Comparison of ENCODE assay signal across 9 cellular contexts in the genomic region with DNA sequence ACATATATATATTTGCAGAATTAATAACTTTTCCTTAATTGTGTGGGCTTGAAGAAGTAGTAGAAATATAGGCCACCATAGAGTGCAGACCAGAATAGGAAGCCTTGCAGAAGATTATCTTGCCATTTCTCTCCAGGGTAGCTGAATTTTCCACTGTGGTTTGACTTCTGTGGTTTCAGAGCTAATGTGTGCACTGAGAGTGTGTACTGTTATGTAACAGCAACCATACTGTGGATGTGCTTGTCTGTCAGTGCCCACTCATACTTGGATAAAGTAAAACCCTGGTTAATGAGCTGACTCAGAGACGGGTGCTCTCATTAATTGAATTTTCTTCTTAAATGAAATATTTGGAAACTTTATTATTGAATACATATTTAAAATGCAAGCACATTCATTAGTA. TPM values are rescaled to one million over a fixed set of nuclear protein-coding genes. Genes with fewer than 3 reads are reported as not detected.
DNase-seq lines count a peak whose midpoint lies in the region; ATAC-seq, FAIRE-seq and TF ChIP-seq lines count a peak whose summit lies in the region.
"Had no signal": no experiment of that assay in that cellular context is flagged by ENCODE, and none has a peak within 500 bp of the region (broad histone marks: within the 10 kb centered on the region; RNA-seq: fewer than 3 reads in every experiment).

No MANE protein-coding gene starts in this region.

- no peak for TF ChIP-seq CTCF in Caco-2 (IDR thresholded peaks at IDR 0.05; ENCODE audit: insufficient read depth in 1 of 2, low read depth in 1 of 2, low read length in 1 of 2, severe bottlenecking in 1 of 2, unreplicated experiment in 1 of 2)

- no TSS peak for BruUV-seq in Caco-2 (replicated peaks; lab: Mats Ljungman, UMichigan)

- no peak for FAIRE-seq in frontal cortex (lab: Jason Lieb, UNC)
- FAIRE-seq: islet of Langerhans had no signal

- POLR2A ChIA-PET in T-cell (lab: Charles Lee) (interaction anchor here (0.6 to 1.4 kb wide), 2 partner anchors 9 to 32 kb away, joined by 5 to 7 read pairs; no protein-coding TSS in a partner anchor), Caco-2 (lab: Charles Lee) (no interaction called here)

- no peak for DNase-seq in activated CD8-positive, alpha-beta memory T cell treated with anti-CD3 and anti-CD28 coated beads, Interleukin-2, amount 10 ng/mL, durations not matched to agents 7 days and 5 days
- no peak for DNase-seq in activated CD8-positive, alpha-beta memory T cell treated with anti-CD3 and anti-CD28 coated beads, Interleukin-2, amount 50 U/mL, for 4 hours
- DNase-seq in T-cell = peak in 2 of 34 experiments; percentile 22 to 24
- peak; percentile 83 for DNase-seq in renal cortical epithelial cell (ENCODE audit: low read depth)
- DNase-seq in Caco-2 = no peak
- DNase-seq in frontal cortex (ENCODE audit: low spot score in 2 of 2) = no peak
- DNase-seq in activated CD4-positive, alpha-beta T cell treated with anti-CD3 and anti-CD28 coated beads for 48 hours = no peak

- peak; percentile 58 for ATAC-seq in activated CD8-positive, alpha-beta memory T cell treated with anti-CD3 and anti-CD28 coated beads, Interleukin-2, amount 10 ng/mL, durations not matched to agents 7 days and 5 days
- ATAC-seq in HG02981 (IDR thresholded peaks at IDR 0.05; ENCODE audit: unreplicated experiment) (peak; percentile 95), T-cell (replicated peaks in 1 of 4) (peak; percentile 45 to 91 (median 80))

- H3K4me1 ChIP-seq in Caco-2 = no peaks in the 10 kb centered on the region

- no peak overlapping the region for H3K4me3 Mint-ChIP-seq in activated CD8-positive, alpha-beta memory T cell treated with anti-CD3 and anti-CD28 coated beads, Interleukin-2, amount 10 ng/mL, durations not matched to agents 7 days and 5 days
- no peak overlapping the region for H3K4me3 Mint-ChIP-seq in T-cell
- H3K4me3 Mint-ChIP-seq in Caco-2 (ENCODE audit: unreplicated experiment) = no peak overlapping the region

- peaks cover 18% of the 10 kb centered on the region for H3K27me3 Mint-ChIP-seq in activated CD8-positive, alpha-beta memory T cell treated with anti-CD3 and anti-CD28 coated beads, Interleukin-2, amount 10 ng/mL, durations not matched to agents 7 days and 5 days
- H3K27me3 Mint-ChIP-seq in T-cell (no peaks in the 10 kb centered on the region), Caco-2 (ENCODE audit: insufficient read depth, unreplicated experiment) (peaks cover 3% of the 10 kb centered on the region)

- H3K9me3 Mint-ChIP-seq in activated CD8-positive, alpha-beta memory T cell treated with anti-CD3 and anti-CD28 coated beads, Interleukin-2, amount 10 ng/mL, durations not matched to agents 7 days and 5 days (ENCODE audit: low read depth) = no peaks in the 10 kb centered on the region
- H3K9me3 Mint-ChIP-seq in T-cell = no peaks in the 10 kb centered on the region
- no peaks in the 10 kb centered on the region for H3K9me3 Mint-ChIP-seq in Caco-2 (ENCODE audit: unreplicated experiment)

- intact Hi-C loops in Caco-2 (cut with micrococcal nuclease; ENCODE audit: unreplicated experiment) = no loop called here

- H3K9me3 ChIP-seq in Caco-2 = no peaks in the 10 kb centered on the region

- peaks cover 4% of the 10 kb centered on the region for H3K4me1 Mint-ChIP-seq in activated CD8-positive, alpha-beta memory T cell treated with anti-CD3 and anti-CD28 coated beads, Interleukin-2, amount 10 ng/mL, durations not matched to agents 7 days and 5 days
- H3K4me1 Mint-ChIP-seq in T-cell (peaks cover 22 to 52% (median 40%) of the 10 kb centered on the region in 3 donors), Caco-2 (ENCODE audit: low read depth, unreplicated experiment) (no peaks in the 10 kb centered on the region)

- CTCF ChIA-PET in activated CD8-positive, alpha-beta memory T cell treated with anti-CD3 and anti-CD28 coated beads, Interleukin-2, amount 10 ng/mL, durations not matched to agents 7 days and 5 days (lab: Charles Lee) = interaction anchor here (1.7 kb wide), 1 partner anchor 9 kb away, joined by 6 read pairs; no protein-coding TSS in a partner anchor
- CTCF ChIA-PET in T-cell (lab: Charles Lee) (interaction anchor here in 1 of 2 donors (0.9 to 1.3 kb wide), 4 partner anchors 9 to 84 kb away, joined by 3 to 6 read pairs (median 3); no protein-coding TSS in a partner anchor), Caco-2 (lab: Charles Lee) (no interaction called here)

- H3K4me3 ChIP-seq in Caco-2 (ENCODE audit: low read depth, low read length) = no peak overlapping the region

- H3K36me3 Mint-ChIP-seq in activated CD8-positive, alpha-beta memory T cell treated with anti-CD3 and anti-CD28 coated beads, Interleukin-2, amount 10 ng/mL, durations not matched to agents 7 days and 5 days = peaks cover 2% of the 10 kb centered on the region
- H3K36me3 Mint-ChIP-seq in T-cell (no peaks in the 10 kb centered on the region), Caco-2 (ENCODE audit: insufficient read depth, unreplicated experiment) (no peaks in the 10 kb centered on the region)

- H3K36me3 ChIP-seq in Caco-2 (ENCODE audit: control insufficient read depth, insufficient read depth, low read length) = no peaks in the 10 kb centered on the region

- H3K27ac Mint-ChIP-seq in activated CD8-positive, alpha-beta memory T cell treated with anti-CD3 and anti-CD28 coated beads, Interleukin-2, amount 10 ng/mL, durations not matched to agents 7 days and 5 days = no peak overlapping the region
- H3K27ac Mint-ChIP-seq in T-cell (peak overlapping the region; percentile 56 to 83), Caco-2 (ENCODE audit: unreplicated experiment) (no peak overlapping the region)

- no peaks in the 10 kb centered on the region for H3K27me3 ChIP-seq in Caco-2 (replicated peaks; ENCODE audit: control insufficient read depth, insufficient read depth, low read length)

RNA-seq across cellular contexts. Expression of a gene that starts 57.2 kb away (rescaled TPM):
- 10 to 100 TPM; 28.2 to 35.6 TPM for total RNA-seq in activated CD8-positive, alpha-beta memory T cell treated with anti-CD3 and anti-CD28 coated beads, Interleukin-2, amount 10 ng/mL, durations not matched to agents 7 days and 5 days
- 10 to 100 TPM; 12.3 to 15.9 (median 14.8) TPM for total RNA-seq in T-cell
- total RNA-seq in renal cortical epithelial cell = 26.7 and 33.9 TPM in 2 replicates
- total RNA-seq in Caco-2 (2022) = 36.3 and 37.0 TPM in 2 replicates
- 75.8 TPM for total RNA-seq in frontal cortex

Comparison
In these comparisons a context has a peak if more than half of its experiments do, and no peak if none do; other contexts are left out.
1. H3K27ac Mint-ChIP-seq: peak in T-cell (2 of 2); none in activated CD8-positive, alpha-beta memory T cell treated with anti-CD3 and anti-CD28 coated beads, Interleukin-2, amount 10 ng/mL, durations not matched to agents 7 days and 5 days (single experiment) and Caco-2 (single experiment).
2. Peak in every context shown above with its lines, with median percentiles within 50 percentile points of each other: ATAC-seq.